ENCODE assay signal across 24 cellular contexts in the genomic region with DNA sequence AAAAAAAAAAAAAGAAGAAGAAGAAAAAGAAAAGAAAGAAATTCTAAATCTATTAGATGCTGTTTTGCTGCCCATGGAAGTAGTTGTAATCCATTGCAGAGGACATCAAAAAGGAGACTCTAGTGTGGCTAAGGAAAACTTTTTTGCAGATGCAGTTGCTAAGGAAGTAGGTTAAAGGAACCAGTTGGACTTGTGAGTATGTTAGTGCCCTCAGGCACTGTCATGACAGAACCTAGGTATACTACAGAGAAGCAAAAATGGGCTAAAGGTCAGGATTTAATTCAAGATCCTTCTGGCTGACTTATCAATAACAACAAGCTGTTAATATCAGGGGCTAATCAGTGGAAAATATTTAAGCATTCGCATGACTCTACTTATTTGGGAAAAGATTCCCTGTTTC.
"Had no signal": no experiment of that assay in that cellular context is flagged by ENCODE, and none has a peak within 500 bp of the region (broad histone marks: within the 10 kb centered on the region; RNA-seq: fewer than 3 reads in every experiment).

No MANE protein-coding gene starts in this region.

- H3K27ac Mint-ChIP-seq: IgD-negative memory B cell had no signal

- H3K9me3 ChIP-seq: Peyer's patch, SJCRH30 had no signal

- H3K4me3 ChIP-seq: K562, PC-9, Peyer's patch, SJCRH30 had no signal

- H3K36me3 ChIP-seq: Peyer's patch, SJCRH30 had no signal

- H3K27me3 Mint-ChIP-seq: IgD-negative memory B cell had no signal

- H3K4me3 Mint-ChIP-seq: IgD-negative memory B cell had no signal

- H3K36me3 Mint-ChIP-seq: IgD-negative memory B cell had no signal

- H3K27me3 ChIP-seq: Peyer's patch, SJCRH30 had no signal

- H3K4me2 ChIP-seq: KMS-11, PC-9 had no signal

- H3K4me1 Mint-ChIP-seq: IgD-negative memory B cell had no signal

- DNase-seq: Kasumi-1, MM.1S, NCI-H1048, NCI-H1105, NCI-H1417, NCI-H1436 treated with DMSO at 0.1 percent for 48 hours, NCI-H1694, NCI-H187 treated with DMSO at 0.1 percent for 48 hours, NCI-H2081, NCI-H2107, NCI-H2227 treated with DMSO at 0.1 percent for 48 hours, NCI-H524, NCI-H526 treated with DMSO at 0.1 percent for 48 hours, NCI-H748 treated with DMSO at 0.1 percent for 48 hours, PC-9, Peyer's patch, SHP77 treated with DMSO at 0.1 percent for 48 hours, SJCRH30 had no signal

- H2AFZ ChIP-seq: PC-9 had no signal

- H3K27ac ChIP-seq: HL-60, KMS-11, PC-9, Peyer's patch, SJCRH30 had no signal

- H3K9ac ChIP-seq: KMS-11 had no signal

- ATAC-seq: K562, Right ventricle myocardium inferior, SK-N-SH treated with all-trans-retinoic acid at 6 μM for 48 hours had no signal

- H3K4me1 ChIP-seq: Peyer's patch had no signal
